In genomic region chr3:38130631-38131065, GRCh38 we compare ENCODE assay signal across 1 cellular context.
A peak's percentile ranks its signal among the peaks of the same experiment; 100 is the strongest.
TF ChIP-seq lines count a peak whose summit lies in the region.

No MANE protein-coding gene starts in this region.

TF ChIP-seq in HepG2, 621 proteins besides CTCF, POLR2A, EP300 and RAD21 (continued from another document and continues in another):
- 0 out of 2 replicates have a peak, but pooled peaks have one; percentile 27 for TF ChIP-seq ZBED4 (CRISPR knock-in tag; IDR thresholded peaks at IDR 0.05; ENCODE audit: borderline replicate concordance)
- TF ChIP-seq GPN1 (CRISPR knock-in tag; IDR thresholded peaks at IDR 0.05; ENCODE audit: borderline replicate concordance), result no peak
- no peak for TF ChIP-seq ZNF121 (CRISPR knock-in tag; IDR thresholded peaks at IDR 0.05)
- no peak for TF ChIP-seq ZNF207 (IDR thresholded peaks at IDR 0.05; ENCODE audit: borderline replicate concordance)
- peak; percentile 81 for TF ChIP-seq HDAC1 (CRISPR knock-in tag; IDR thresholded peaks at IDR 0.05)
- no peak for TF ChIP-seq ZNF143 (CRISPR knock-in tag; IDR thresholded peaks at IDR 0.05)
- no peak for TF ChIP-seq ADNP (CRISPR knock-in tag; IDR thresholded peaks at IDR 0.05)
- no peak for TF ChIP-seq ZNF549 (CRISPR knock-in tag; IDR thresholded peaks at IDR 0.05)
- TF ChIP-seq ZFP90 (CRISPR knock-in tag; IDR thresholded peaks at IDR 0.05; ENCODE audit: borderline replicate concordance), result no peak
- TF ChIP-seq HIVEP1 (CRISPR knock-in tag; IDR thresholded peaks at IDR 0.05), result no peak
- no peak for TF ChIP-seq TFDP1 (CRISPR knock-in tag; IDR thresholded peaks at IDR 0.05; ENCODE audit: borderline replicate concordance)
- no peak for TF ChIP-seq ZFY (CRISPR knock-in tag; IDR thresholded peaks at IDR 0.05)
- no peak for TF ChIP-seq ZBTB34 (CRISPR knock-in tag; IDR thresholded peaks at IDR 0.05)
- no peak for TF ChIP-seq U2AF1 (optimal IDR thresholded peaks at IDR 0.05; ENCODE audit: low read depth, low read length)
- peak; percentile 35; the same call in 1 of the 2 replicates for TF ChIP-seq SOX5 (CRISPR knock-in tag; IDR thresholded peaks at IDR 0.05; ENCODE audit: borderline replicate concordance)
- TF ChIP-seq DMAP1 (CRISPR knock-in tag; IDR thresholded peaks at IDR 0.05), result no peak
- TF ChIP-seq NR2F2 (IDR thresholded peaks at IDR 0.05; ENCODE audit: borderline replicate concordance, low read depth), result no peak
- peak; percentile 69; the same call in 1 of the 2 replicates for TF ChIP-seq MEF2D (CRISPR knock-in tag; IDR thresholded peaks at IDR 0.05)
- no peak for TF ChIP-seq ATM (IDR thresholded peaks at IDR 0.05; ENCODE audit: borderline replicate concordance)
- TF ChIP-seq TGIF2 (CRISPR knock-in tag; IDR thresholded peaks at IDR 0.05), result no peak
- TF ChIP-seq GLMP (CRISPR knock-in tag; IDR thresholded peaks at IDR 0.05; ENCODE audit: borderline replicate concordance), result no peak
- no peak for TF ChIP-seq ZNF615 (CRISPR knock-in tag; IDR thresholded peaks at IDR 0.05; ENCODE audit: borderline replicate concordance)
- no peak for TF ChIP-seq CERS6 (CRISPR knock-in tag; IDR thresholded peaks at IDR 0.05)
- no peak for TF ChIP-seq MAFK (conservative IDR thresholded peaks at IDR 0.05 in 1 of 2, IDR thresholded peaks at IDR 0.05 in 1 of 2; ENCODE audit: low read length in 2 of 2)
- TF ChIP-seq TARDBP (CRISPR knock-in tag; IDR thresholded peaks at IDR 0.05), result no peak; the same call in 1 of the 2 replicates
- TF ChIP-seq ZBTB4 (CRISPR knock-in tag; IDR thresholded peaks at IDR 0.05; ENCODE audit: borderline replicate concordance), result peak; percentile 90; the same call in 1 of the 2 replicates
- TF ChIP-seq RARA (CRISPR knock-in tag; IDR thresholded peaks at IDR 0.05), result peak; percentile 69
- TF ChIP-seq ZFP36L1 (CRISPR knock-in tag; IDR thresholded peaks at IDR 0.05), result no peak
- TF ChIP-seq RXRB (CRISPR knock-in tag; IDR thresholded peaks at IDR 0.05; ENCODE audit: borderline replicate concordance), result peak; percentile 98
- no peak for TF ChIP-seq NFYB (CRISPR knock-in tag; IDR thresholded peaks at IDR 0.05)
- no peak for TF ChIP-seq IRF1 (CRISPR knock-in tag; IDR thresholded peaks at IDR 0.05; ENCODE audit: low read depth)
- no peak for TF ChIP-seq ZNF407 (CRISPR knock-in tag; IDR thresholded peaks at IDR 0.05; ENCODE audit: not compliant biosample characterization)
- peak; percentile 100 for TF ChIP-seq PPARG (CRISPR knock-in tag; conservative IDR thresholded peaks at IDR 0.05)
- TF ChIP-seq ZNF589 (CRISPR knock-in tag; conservative IDR thresholded peaks at IDR 0.05), result no peak
- TF ChIP-seq GABPB1 (CRISPR knock-in tag; IDR thresholded peaks at IDR 0.05), result no peak
- TF ChIP-seq IRF9 (CRISPR knock-in tag; IDR thresholded peaks at IDR 0.05; ENCODE audit: borderline replicate concordance), result no peak
- TF ChIP-seq SOX6 (IDR thresholded peaks at IDR 0.05), result no peak
- peak; percentile 74 for TF ChIP-seq SOX6 (CRISPR knock-in tag; IDR thresholded peaks at IDR 0.05)
